In the genomic region with DNA sequence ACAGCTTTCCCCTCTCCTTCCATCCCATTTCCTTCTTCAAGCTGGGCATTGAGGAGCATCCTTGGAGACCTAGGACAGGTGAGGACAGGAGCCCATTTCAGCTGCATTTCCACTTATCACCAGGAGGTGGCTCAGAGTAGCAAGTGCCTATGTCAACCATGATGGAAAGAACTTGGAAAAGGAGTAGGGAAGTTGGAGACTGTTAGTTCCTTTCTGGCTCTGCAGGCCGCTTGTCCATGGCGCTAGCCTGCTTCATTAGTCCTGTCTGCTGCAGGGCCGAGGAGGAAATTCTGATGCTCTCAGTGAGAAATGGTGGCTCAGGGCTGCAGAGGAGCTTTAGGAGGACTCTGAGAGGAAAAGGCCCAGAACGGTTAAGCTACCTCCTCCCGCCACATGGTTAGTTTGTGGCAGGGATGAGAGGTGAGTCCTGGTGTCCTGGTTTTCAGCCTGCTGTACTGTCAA, we compare ENCODE assay signal across 7 cellular contexts. TPM values are rescaled to one million over a fixed set of nuclear protein-coding genes. Genes with fewer than 3 reads are reported as not detected.
DNase-seq lines count a peak whose midpoint lies in the region; ATAC-seq and TF ChIP-seq lines count a peak whose summit lies in the region.

No MANE protein-coding gene starts in this region.

- POLR2A ChIA-PET in WTC11 (lab: Charles Lee) = no interaction called here

- CTCF ChIA-PET in WTC11 (lab: Charles Lee) = interaction anchor here (0.6 to 5.3 kb wide), 38 partner anchors 9 to 412 kb away, joined by 3 to 98 read pairs (median 4); a partner anchor contains a TSS

- H3K36me3 ChIP-seq in stomach = no peaks in the 10 kb centered on the region

- H3K36me3 Mint-ChIP-seq in WTC11 (no peaks in the 10 kb centered on the region), memory B cell (no peaks in the 10 kb centered on the region)

- H3K27ac Mint-ChIP-seq in WTC11 = no peak overlapping the region
- H3K27ac Mint-ChIP-seq in memory B cell = no peak overlapping the region

- no peaks in the 10 kb centered on the region for H3K9me3 ChIP-seq in stomach

- peaks cover 0 to 8% (median 3%) of the 10 kb centered on the region in 4 donors for H3K4me1 ChIP-seq in stomach

- ATAC-seq in WTC11 (peak; percentile 92), memory B cell (ENCODE audit: low read depth) (no peak), GM18868 (IDR thresholded peaks at IDR 0.05; ENCODE audit: unreplicated experiment) (no peak)

- peaks cover 0 to 15% (median 0%) of the 10 kb centered on the region in 3 donors for H3K27me3 ChIP-seq in stomach

- intact Hi-C loops in stomach (cut with DNase I; ENCODE audit: low total_unique reads) = no loop called here

- H3K4me1 Mint-ChIP-seq in WTC11 (peaks cover 12% of the 10 kb centered on the region), memory B cell (no peaks in the 10 kb centered on the region)

- TF ChIP-seq EP300 in stomach (IDR thresholded peaks at IDR 0.05) = no peak

- peak; percentile 81 for TF ChIP-seq CTCF in GM10266 (IDR thresholded peaks at IDR 0.05; ENCODE audit: control insufficient read depth, insufficient read depth, low read depth, missing control alignments)
- peak; percentile 70; the same call in 1 of the 2 replicates for TF ChIP-seq CTCF in WTC11 (IDR thresholded peaks at IDR 0.05)
- TF ChIP-seq CTCF in stomach (IDR thresholded peaks at IDR 0.05) = peak in 6 of 7 experiments; percentile 17 to 96 (median 92)

- no peak for TF ChIP-seq POLR2A in stomach (IDR thresholded peaks at IDR 0.05)

- H3K9me3 Mint-ChIP-seq in WTC11 = no peaks in the 10 kb centered on the region
- H3K9me3 Mint-ChIP-seq in memory B cell = no peaks in the 10 kb centered on the region

- H3K27me3 Mint-ChIP-seq in WTC11 (ENCODE audit: low read depth) (no peaks in the 10 kb centered on the region; the same call in 1 of the 2 replicates), memory B cell (peaks cover 16% of the 10 kb centered on the region)

- WGBS in stomach, 5 donors = 31 to 49% (median 37%) methylated on average over 5 of the region's 5 CpGs

- no peak overlapping the region for H3K4me3 ChIP-seq in stomach

- DNase-seq in GM10266 (ENCODE audit: extremely low spot score) = peak; percentile 60
- peak; percentile 49 for DNase-seq in NAMALWA (ENCODE audit: low spot score)
- peak; percentile 78 for DNase-seq in WTC11 (ENCODE audit: low spot score)
- peak; percentile 62 for DNase-seq in dedifferentiated amniotic fluid mesenchymal stem cell (ENCODE audit: extremely low spot score)
- DNase-seq in memory B cell (ENCODE audit: low spot score in 2 of 2) = peak; percentile 30 to 38
- peak; percentile 77 for DNase-seq in stomach

- no peak overlapping the region for H3K4me3 Mint-ChIP-seq in WTC11
- H3K4me3 Mint-ChIP-seq in memory B cell = no peak overlapping the region

- H3K27ac ChIP-seq in stomach = no peak overlapping the region

TF ChIP-seq in WTC11, 78 proteins besides CTCF, POLR2A, EP300 and RAD21:
- no peak for TF ChIP-seq ELF4 (CRISPR knock-in tag; IDR thresholded peaks at IDR 0.05; ENCODE audit: low read depth)
- no peak for TF ChIP-seq OVOL2 (CRISPR knock-in tag; IDR thresholded peaks at IDR 0.05; ENCODE audit: borderline replicate concordance)
- TF ChIP-seq, protein P1, sequence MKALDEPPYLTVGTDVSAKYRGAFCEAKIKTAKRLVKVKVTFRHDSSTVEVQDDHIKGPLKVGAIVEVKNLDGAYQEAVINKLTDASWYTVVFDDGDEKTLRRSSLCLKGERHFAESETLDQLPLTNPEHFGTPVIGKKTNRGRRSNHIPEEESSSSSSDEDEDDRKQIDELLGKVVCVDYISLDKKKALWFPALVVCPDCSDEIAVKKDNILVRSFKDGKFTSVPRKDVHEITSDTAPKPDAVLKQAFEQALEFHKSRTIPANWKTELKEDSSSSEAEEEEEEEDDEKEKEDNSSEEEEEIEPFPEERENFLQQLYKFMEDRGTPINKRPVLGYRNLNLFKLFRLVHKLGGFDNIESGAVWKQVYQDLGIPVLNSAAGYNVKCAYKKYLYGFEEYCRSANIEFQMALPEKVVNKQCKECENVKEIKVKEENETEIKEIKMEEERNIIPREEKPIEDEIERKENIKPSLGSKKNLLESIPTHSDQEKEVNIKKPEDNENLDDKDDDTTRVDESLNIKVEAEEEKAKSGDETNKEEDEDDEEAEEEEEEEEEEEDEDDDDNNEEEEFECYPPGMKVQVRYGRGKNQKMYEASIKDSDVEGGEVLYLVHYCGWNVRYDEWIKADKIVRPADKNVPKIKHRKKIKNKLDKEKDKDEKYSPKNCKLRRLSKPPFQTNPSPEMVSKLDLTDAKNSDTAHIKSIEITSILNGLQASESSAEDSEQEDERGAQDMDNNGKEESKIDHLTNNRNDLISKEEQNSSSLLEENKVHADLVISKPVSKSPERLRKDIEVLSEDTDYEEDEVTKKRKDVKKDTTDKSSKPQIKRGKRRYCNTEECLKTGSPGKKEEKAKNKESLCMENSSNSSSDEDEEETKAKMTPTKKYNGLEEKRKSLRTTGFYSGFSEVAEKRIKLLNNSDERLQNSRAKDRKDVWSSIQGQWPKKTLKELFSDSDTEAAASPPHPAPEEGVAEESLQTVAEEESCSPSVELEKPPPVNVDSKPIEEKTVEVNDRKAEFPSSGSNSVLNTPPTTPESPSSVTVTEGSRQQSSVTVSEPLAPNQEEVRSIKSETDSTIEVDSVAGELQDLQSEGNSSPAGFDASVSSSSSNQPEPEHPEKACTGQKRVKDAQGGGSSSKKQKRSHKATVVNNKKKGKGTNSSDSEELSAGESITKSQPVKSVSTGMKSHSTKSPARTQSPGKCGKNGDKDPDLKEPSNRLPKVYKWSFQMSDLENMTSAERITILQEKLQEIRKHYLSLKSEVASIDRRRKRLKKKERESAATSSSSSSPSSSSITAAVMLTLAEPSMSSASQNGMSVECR (CRISPR knock-in tag; IDR thresholded peaks at IDR 0.05; ENCODE audit: borderline replicate concordance) = 0 out of 2 replicates have a peak, but pooled peaks have one; percentile 18

RNA-seq across cellular contexts. Expression of a gene that starts 7.0 kb away (rescaled TPM):
- 146 to 153 TPM (median 150 TPM) in 3 replicates for total RNA-seq in WTC11 (2021)
- 100 to 1,000 TPM in 1 of 5 donors, 10 to 100 TPM in 4; 24.4 to 185 (median 34.4) TPM for total RNA-seq in stomach
- polyA plus RNA-seq in stomach = 10 to 100 TPM; 10.4 to 33.9 (median 19.3) TPM

RNA-seq across cellular contexts. Expression of a gene that starts 44.0 kb away (rescaled TPM):
- total RNA-seq in WTC11 (2021) (96.1 to 116 TPM (median 102 TPM) in 3 replicates), stomach (100 to 1,000 TPM in 4 of 5 donors, 10 to 100 TPM in 1; 58.8 to 228 (median 127) TPM)
- polyA plus RNA-seq in stomach = 10 to 100 TPM; 41.4 to 73.4 (median 45.5) TPM
